Comparison of ENCODE assay signal across 16 cellular contexts in genomic region chr4:79331126-79331876, GRCh38. TPM values are rescaled to one million over a fixed set of nuclear protein-coding genes. Genes with fewer than 3 reads are reported as not detected.
DNase-seq lines count a peak whose midpoint lies in the region; ATAC-seq, FAIRE-seq and TF ChIP-seq lines count a peak whose summit lies in the region.
"Had no signal": no experiment of that assay in that cellular context is flagged by ENCODE, and none has a peak within 500 bp of the region (broad histone marks: within the 10 kb centered on the region; RNA-seq: fewer than 3 reads in every experiment).

No MANE protein-coding gene starts in this region.

- CTCF ChIA-PET in GM12878 (lab: Yijun Ruan, JAX), result interaction anchor here (1.7 kb wide), 2 partner anchors 12 to 14 kb away, joined by 6 to 8 read pairs; no protein-coding TSS in a partner anchor

- 23% methylated on average over 2 of the region's 2 CpGs for WGBS in GM12878 (ENCODE audit: insufficient coverage, insufficient replicate concordance, low lambda C conversion rate, missing lambda C conversion rate)

- SMC1A ChIA-PET in GM12878 (lab: Charles Lee; ENCODE audit: uncharacterized antibody, unreplicated experiment), result interaction anchor here (0.7 to 1.9 kb wide), 8 partner anchors 9 to 289 kb away, joined by 3 to 7 read pairs (median 4); no protein-coding TSS in a partner anchor

- no TSS peak for BruUV-seq in GM12878 (replicated peaks; lab: Mats Ljungman, UMichigan)

- H3K4me3 ChIP-seq in HL-60 (replicated peaks; ENCODE audit: insufficient read depth, low read length) (no peak overlapping the region), NB4 (ENCODE audit: low read depth, low read length) (no peak overlapping the region), GM12878 (no peak overlapping the region), mucosa of descending colon (no peak overlapping the region)
- H3K4me3 ChIP-seq: esophagus muscularis mucosa had no signal

- TF ChIP-seq POLR2A in NB4 (IDR thresholded peaks at IDR 0.05; ENCODE audit: extremely low read depth, insufficient read length) (no peak), GM12878 (IDR thresholded peaks at IDR 0.05; ENCODE audit: low read depth, low read length) (no peak)

- no peak overlapping the region for H3K27ac ChIP-seq in HL-60 (replicated peaks)
- H3K27ac ChIP-seq in GM12878 (ENCODE audit: control insufficient read depth, insufficient read depth), result no peak overlapping the region
- H3K27ac ChIP-seq: esophagus muscularis mucosa had no signal

- TF ChIP-seq RAD21 in GM12878 (IDR thresholded peaks at IDR 0.05; ENCODE audit: insufficient read depth, low read depth, low read length), result no peak

- H3K27me3 ChIP-seq in HL-60 (ENCODE audit: insufficient read depth, poor library complexity, severe bottlenecking) (no peaks in the 10 kb centered on the region), GM12878 (replicated peaks in 1 of 2; ENCODE audit: control insufficient read depth in 2 of 2, insufficient read depth in 2 of 2, low read length in 1 of 2) (no peaks in the 10 kb centered on the region)
- H3K27me3 ChIP-seq: esophagus muscularis mucosa had no signal

- no peak for FAIRE-seq in GM12878 (lab: Jason Lieb, UNC)

- TF ChIP-seq EP300 in GM12878 (IDR thresholded peaks at IDR 0.05; ENCODE audit: borderline replicate concordance in 1 of 2, control insufficient read depth in 1 of 2, low read depth in 2 of 2, low read length in 2 of 2), result no peak

- intact Hi-C loops in GM12878 (cut with micrococcal nuclease; ENCODE audit: unreplicated experiment), result no loop called here
- intact Hi-C loops in mucosa of descending colon (cut with DNase I, micrococcal nuclease), result no loop called here

- POLR2A ChIA-PET in GM12878 (lab: Charles Lee), result interaction anchor here (0.9 kb wide), 1 partner anchor 24 kb away, joined by 3 read pairs; no protein-coding TSS in a partner anchor

- H3K79me2 ChIP-seq in GM12878 (ENCODE audit: control insufficient read depth, insufficient read depth, low read length), result no peaks in the 10 kb centered on the region

- peak; percentile 5 to 41 for DNase-seq in HL-60 (ENCODE audit: low read depth in 1 of 2, low spot score in 1 of 2)
- DNase-seq in NB4 (ENCODE audit: low read depth), result peak; percentile 63
- no peak for DNase-seq in GM12878 (ENCODE audit: low read depth, low spot score)
- DNase-seq in mucosa of descending colon, result peak in 1 of 3 donors; percentile 66
- DNase-seq in GOT3 (lab: John Stamatoyannopoulos, UW), result no peak
- DNase-seq: activated B cell treated with CpG ODN at 0.5 μM for 24 hours; activated naive CD8-positive, alpha-beta T cell treated with anti-CD3 and anti-CD28 coated beads, Interleukin-2, amount 50 U/mL, for 24 hours; HCEC 1CT; NCI-H526; SHP77 treated with DMSO at 0.1 percent for 48 hours; stimulated activated CD4-positive, alpha-beta T cell treated with anti-CD3 and anti-CD28 coated beads, Interleukin-12 subunit alpha, Interleukin-12 subunit beta, amount 100 ng/mL, for 4 hours; substantia nigra had no signal

- H2AFZ ChIP-seq in GM12878 (ENCODE audit: control insufficient read depth, low read depth, low read length), result no peak overlapping the region

- TF ChIP-seq CTCF in HL-60 (IDR thresholded peaks at IDR 0.05; ENCODE audit: insufficient read depth, low read length), result no peak
- no peak for TF ChIP-seq CTCF in NB4 (IDR thresholded peaks at IDR 0.05; ENCODE audit: low read depth, low read length)
- no peak for TF ChIP-seq CTCF in GM12878 (IDR thresholded peaks at IDR 0.05 in 2 of 3, conservative IDR thresholded peaks at IDR 0.05 in 1 of 3; ENCODE audit: control insufficient read depth in 2 of 3, extremely low read depth in 1 of 3, insufficient read depth in 1 of 3, low read depth in 3 of 3, low read length in 3 of 3)
- TF ChIP-seq CTCF in mucosa of descending colon (IDR thresholded peaks at IDR 0.05), result no peak

- H3K4me1 ChIP-seq in GM12878 (ENCODE audit: control insufficient read depth, insufficient read depth, low read length) (no peaks in the 10 kb centered on the region), mucosa of descending colon (ENCODE audit: low read depth) (no peaks in the 10 kb centered on the region)
- H3K4me1 ChIP-seq: esophagus muscularis mucosa had no signal

- H3K4me2 ChIP-seq in GM12878 (ENCODE audit: control insufficient read depth, insufficient read depth), result no peak overlapping the region

- in situ Hi-C loops in GM12878 (cut with MboI), result no loop called here

- H3K9me3 ChIP-seq in GM12878 (replicated peaks; ENCODE audit: control insufficient read depth, insufficient read depth, low read length) (no peaks in the 10 kb centered on the region), mucosa of descending colon (no peaks in the 10 kb centered on the region)
- H3K9me3 ChIP-seq: esophagus muscularis mucosa had no signal

- RAD21 ChIA-PET in GM12878 (lab: Charles Lee; ENCODE audit: unreplicated experiment), result interaction anchor here (1.3 kb wide), 1 partner anchor 85 kb away, joined by 4 read pairs; no protein-coding TSS in a partner anchor

- H4K20me1 ChIP-seq in GM12878 (ENCODE audit: control insufficient read depth, insufficient read depth), result no peaks in the 10 kb centered on the region

- no peak overlapping the region for H3K9ac ChIP-seq in GM12878 (ENCODE audit: control insufficient read depth, insufficient read depth, low read length)

- peak; percentile 51 for ATAC-seq in GM12878
- ATAC-seq in mucosa of descending colon, result peak; percentile 44
- ATAC-seq in HG03571 (IDR thresholded peaks at IDR 0.05; ENCODE audit: unreplicated experiment), result no peak
- no peak for ATAC-seq in HG03342 (IDR thresholded peaks at IDR 0.05; ENCODE audit: unreplicated experiment)
- ATAC-seq: activated naive CD8-positive, alpha-beta T cell treated with anti-CD3 and anti-CD28 coated beads, Interleukin-2, amount 50 U/mL, for 24 hours had no signal

- H3K36me3 ChIP-seq in GM12878 (ENCODE audit: control insufficient read depth in 2 of 2, insufficient read depth in 2 of 2, low read length in 1 of 2) (no peaks in the 10 kb centered on the region), mucosa of descending colon (ENCODE audit: low read depth) (no peaks in the 10 kb centered on the region)
- H3K36me3 ChIP-seq: esophagus muscularis mucosa had no signal

TF ChIP-seq in GM12878, 131 proteins besides CTCF, POLR2A, EP300 and RAD21 (continues in another document):
- TF ChIP-seq ZNF622 (IDR thresholded peaks at IDR 0.05), result no peak
- no peak for TF ChIP-seq SKIL (IDR thresholded peaks at IDR 0.05; ENCODE audit: low read depth, poor library complexity, severe bottlenecking)
- no peak for TF ChIP-seq PML (IDR thresholded peaks at IDR 0.05; ENCODE audit: low read length)
- TF ChIP-seq BCLAF1 (IDR thresholded peaks at IDR 0.05), result no peak
- TF ChIP-seq TBL1XR1 (IDR thresholded peaks at IDR 0.05; ENCODE audit: low read depth, low read length), result no peak
- no peak for TF ChIP-seq ZSCAN29 (IDR thresholded peaks at IDR 0.05)

RNA-seq across cellular contexts. Expression of gene NAA11, which starts 5.4 kb away (rescaled TPM):
- total RNA-seq in GM12878 (2013; cell fraction: nucleolus; rRNA removed), result not detected in 2 replicates
- total RNA-seq in GM12878 (2014; rRNA removed) (0.22 TPM in 1 of 2 replicates, not detected in the other), GM12878 (2014; rRNA removed; fragmentation: Illumina TruSeq; extraction: Trizol) (not detected in 2 replicates), GM12878 (2021) (not detected in 2 replicates), mucosa of descending colon (not detected)
- not detected for polyA plus RNA-seq in GM12878 (2011; ENCODE audit: low read depth)
- polyA plus RNA-seq in GM12878 (2011; rRNA removed) (0.12 and 0.22 TPM in 2 replicates), GM12878 (2014; fragmentation: Illumina TruSeq; extraction: Trizol) (0.16 TPM in 1 of 2 replicates, not detected in the other), GM12878 (2014; fragmentation: Nextera tagmentation; extraction: Ambion mirVana) (not detected), GM12878 (2014; rRNA removed) (0.10 TPM in 1 of 2 replicates, not detected in the other), GM12878 (2016; fragmentation: Nextera tagmentation; extraction: Ambion mirVana) (not detected)
- not detected in 2 replicates for polyA plus RNA-seq in GM12878 (2011; cell fraction: cytosol; rRNA removed)
- polyA plus RNA-seq in GM12878 (2011; cell fraction: nucleus; rRNA removed), result not detected in 2 replicates
- polyA plus RNA-seq in GM12878 (2012), result not detected in 2 replicates
- polyA minus RNA-seq in GM12878 (2011; rRNA and poly(A)+ RNA removed), result not detected in 2 replicates
- polyA minus RNA-seq in GM12878 (2011; cell fraction: cytosol; rRNA and poly(A)+ RNA removed), result not detected in 2 replicates
- not detected in 2 replicates for polyA minus RNA-seq in GM12878 (2011; cell fraction: nucleus; rRNA and poly(A)+ RNA removed)
- total RNA-seq: activated B cell treated with CpG ODN at 0.5 μM for 24 hours; CD4-positive, CD25-positive, alpha-beta regulatory T cell; esophagus muscularis mucosa had no signal
- polyA plus RNA-seq: CD4-positive, CD25-positive, alpha-beta regulatory T cell had no signal

Comparison
In these comparisons a context has a peak if more than half of its experiments do, and no peak if none do; other contexts are left out.
1. DNase-seq: peak in HL-60 (2 of 2) and NB4 (single experiment); none in GM12878 (single experiment) and GOT3 (single experiment).
2. ATAC-seq: peak in GM12878 (single experiment) and mucosa of descending colon (single experiment); none in HG03571 (single experiment) and HG03342 (single experiment).